Comparison of ENCODE assay signal across 8 cellular contexts in genomic region chr3:197626404-197627159, GRCh38.
DNase-seq lines count a peak whose midpoint lies in the region; ATAC-seq and TF ChIP-seq lines count a peak whose summit lies in the region.
"Not testable (repeated sequence)": the region's sequence is repeated elsewhere in the genome, so short reads cannot be mapped to it uniquely, and the experiment has no call there.

No MANE protein-coding gene starts in this region.

- H3K36me3 ChIP-seq in GM23338 (ENCODE audit: insufficient read depth); thymus (ENCODE audit: control insufficient read depth, insufficient read depth): not testable (repeated sequence)

- H3K4me2 ChIP-seq in GM23338: peak overlapping the region; percentile 76

- H3F3A ChIP-seq in GM23338 (replicated peaks; ENCODE audit: low read depth): not testable (repeated sequence)

- H3K36me3 Mint-ChIP-seq in Calu3 (ENCODE audit: insufficient read depth, unreplicated experiment): peaks cover 20% of the 10 kb centered on the region
- peaks cover 12% of the 10 kb centered on the region for H3K36me3 Mint-ChIP-seq in GM23338 (ENCODE audit: low read depth)
- not testable (repeated sequence) for H3K36me3 Mint-ChIP-seq in IgD-negative memory B cell; activated CD4-positive, alpha-beta T cell treated with anti-CD3 and anti-CD28 coated beads, Interleukin-2, amount 10 ng/mL, durations not matched to agents 7 days and 5 days (ENCODE audit: low read depth); chondrocyte (ENCODE audit: low read depth)
- peaks cover 16% of the 10 kb centered on the region for H3K36me3 Mint-ChIP-seq in nephron progenitor cell (ENCODE audit: low read depth)

- H3K9me3 ChIP-seq in right cardiac atrium (ENCODE audit: control insufficient read depth, low read length); thymus (ENCODE audit: control insufficient read depth): not testable (repeated sequence)

- POLR2A ChIA-PET in activated CD4-positive, alpha-beta T cell treated with anti-CD3 and anti-CD28 coated beads, Interleukin-2, amount 10 ng/mL, durations not matched to agents 7 days and 5 days (lab: Charles Lee): not testable (repeated sequence)

- DNase-seq in Calu3; GM23338 (ENCODE audit: low spot score); activated CD4-positive, alpha-beta T cell treated with anti-CD3 and anti-CD28 coated beads, Interleukin-2, amount 10 ng/mL, durations not matched to agents 7 days and 5 days; chondrocyte (ENCODE audit: low spot score); right cardiac atrium; nephron progenitor cell: not testable (repeated sequence)

- not testable (repeated sequence) for BruUV-seq in Calu3 (replicated peaks; lab: Mats Ljungman, UMichigan)

- H3K27ac ChIP-seq in GM23338 (ENCODE audit: low read depth); right cardiac atrium (ENCODE audit: low read length); thymus (ENCODE audit: low read depth): not testable (repeated sequence)

- ATAC-seq in GM23338 (peak; percentile 58), right cardiac atrium (peak; percentile 21 to 60)

- not testable (repeated sequence) for H3K27me3 Mint-ChIP-seq in Calu3 (ENCODE audit: unreplicated experiment); GM23338 (ENCODE audit: insufficient read depth, low read depth, poor library complexity); IgD-negative memory B cell; activated CD4-positive, alpha-beta T cell treated with anti-CD3 and anti-CD28 coated beads, Interleukin-2, amount 10 ng/mL, durations not matched to agents 7 days and 5 days; chondrocyte (ENCODE audit: low read depth); nephron progenitor cell (ENCODE audit: low read depth, poor library complexity)

- intact Hi-C loops in Calu3 (cut with micrococcal nuclease; ENCODE audit: unreplicated experiment); right cardiac atrium (cut with DNase I): not testable (repeated sequence)

- not testable (repeated sequence) for H3K9me2 ChIP-seq in GM23338 (ENCODE audit: insufficient read depth)

- H3K27ac Mint-ChIP-seq in Calu3 (ENCODE audit: unreplicated experiment); GM23338; IgD-negative memory B cell; nephron progenitor cell: not testable (repeated sequence)
- peak overlapping the region; percentile 36 for H3K27ac Mint-ChIP-seq in activated CD4-positive, alpha-beta T cell treated with anti-CD3 and anti-CD28 coated beads, Interleukin-2, amount 10 ng/mL, durations not matched to agents 7 days and 5 days
- H3K27ac Mint-ChIP-seq in chondrocyte (ENCODE audit: unreplicated experiment): peak overlapping the region; percentile 54

- H3K79me2 ChIP-seq in GM23338 (replicated peaks; ENCODE audit: insufficient read depth): peaks cover 12% of the 10 kb centered on the region

- not testable (repeated sequence) for H3K27me3 ChIP-seq in GM23338 (ENCODE audit: insufficient read depth); right cardiac atrium (ENCODE audit: control insufficient read depth, insufficient read depth); thymus (ENCODE audit: control insufficient read depth, insufficient read depth)

- H3K4me1 Mint-ChIP-seq in Calu3 (ENCODE audit: low read depth, unreplicated experiment); GM23338; IgD-negative memory B cell; activated CD4-positive, alpha-beta T cell treated with anti-CD3 and anti-CD28 coated beads, Interleukin-2, amount 10 ng/mL, durations not matched to agents 7 days and 5 days; nephron progenitor cell: not testable (repeated sequence)
- peaks cover 23% of the 10 kb centered on the region for H3K4me1 Mint-ChIP-seq in chondrocyte (ENCODE audit: low read depth)

- CTCF ChIA-PET in Calu3 (lab: Charles Lee); activated CD4-positive, alpha-beta T cell treated with anti-CD3 and anti-CD28 coated beads, Interleukin-2, amount 10 ng/mL, durations not matched to agents 7 days and 5 days (lab: Charles Lee): not testable (repeated sequence)

- not testable (repeated sequence) for H3K9me3 Mint-ChIP-seq in Calu3 (ENCODE audit: low read depth, unreplicated experiment); GM23338; IgD-negative memory B cell; activated CD4-positive, alpha-beta T cell treated with anti-CD3 and anti-CD28 coated beads, Interleukin-2, amount 10 ng/mL, durations not matched to agents 7 days and 5 days; chondrocyte (ENCODE audit: low read depth); nephron progenitor cell

- H3K4me3 Mint-ChIP-seq in Calu3 (ENCODE audit: low read depth, unreplicated experiment): peak overlapping the region; percentile 71
- H3K4me3 Mint-ChIP-seq in GM23338: peak overlapping the region; percentile 84
- peak overlapping the region; percentile 73 to 82 (median 78) for H3K4me3 Mint-ChIP-seq in IgD-negative memory B cell
- peak overlapping the region; percentile 76 for H3K4me3 Mint-ChIP-seq in activated CD4-positive, alpha-beta T cell treated with anti-CD3 and anti-CD28 coated beads, Interleukin-2, amount 10 ng/mL, durations not matched to agents 7 days and 5 days
- H3K4me3 Mint-ChIP-seq in chondrocyte (ENCODE audit: unreplicated experiment): peak overlapping the region; percentile 73
- H3K4me3 Mint-ChIP-seq in nephron progenitor cell: peak overlapping the region; percentile 81

- H4K20me1 ChIP-seq in GM23338 (replicated peaks; ENCODE audit: insufficient read depth): not testable (repeated sequence)

- H2AFZ ChIP-seq in GM23338: not testable (repeated sequence)

- 16% methylated on average over 6 of the region's 18 CpGs for WGBS in right cardiac atrium
- 57% methylated on average over 7 of the region's 18 CpGs for WGBS in thymus

- not testable (repeated sequence) for TF ChIP-seq CTCF in Calu3 (IDR thresholded peaks at IDR 0.05; ENCODE audit: unreplicated experiment); GM23338 (conservative IDR thresholded peaks at IDR 0.05; ENCODE audit: low read depth in 2 of 2); chondrocyte (IDR thresholded peaks at IDR 0.05); nephron progenitor cell (IDR thresholded peaks at IDR 0.05)

- H3K4me3 ChIP-seq in GM23338 (peak overlapping the region; percentile 61), right cardiac atrium (ENCODE audit: low read length) (peak overlapping the region; percentile 58), thymus (ENCODE audit: low read length) (peak overlapping the region; percentile 31)

- not testable (repeated sequence) for H3K4me1 ChIP-seq in GM23338 (ENCODE audit: insufficient read depth); right cardiac atrium (ENCODE audit: control insufficient read depth, insufficient read depth, low read length); thymus (ENCODE audit: control insufficient read depth, insufficient read depth, low read length)
